In the genomic region with DNA sequence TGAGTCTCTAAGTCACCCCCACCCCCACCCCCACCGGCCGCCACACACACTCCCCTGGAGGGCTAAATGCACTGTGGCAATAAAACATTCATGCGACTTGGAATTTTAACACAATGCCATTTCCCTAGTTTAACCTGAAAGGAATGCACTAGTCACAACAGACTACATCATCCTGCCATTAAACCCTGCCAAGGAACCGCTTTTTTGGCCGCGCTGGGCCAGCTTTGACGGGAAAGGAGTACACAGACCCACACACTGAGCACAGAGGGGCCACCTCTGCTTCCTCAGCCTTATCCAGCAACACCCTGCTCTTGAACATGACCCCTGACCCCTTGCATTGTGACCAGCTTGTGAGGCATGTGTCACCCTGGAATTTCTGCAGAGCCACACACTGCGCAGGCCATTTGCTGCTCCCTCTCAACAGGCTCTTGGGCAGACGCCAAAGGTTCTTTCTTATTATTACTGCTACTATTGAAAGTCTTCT, we compare ENCODE assay signal across 7 cellular contexts.
DNase-seq lines count a peak whose midpoint lies in the region; ATAC-seq and TF ChIP-seq lines count a peak whose summit lies in the region.

No MANE protein-coding gene starts in this region.

- H3K4me3 ChIP-seq in cardiac fibroblast (replicated peaks in 1 of 2; ENCODE audit: low read depth in 2 of 2, low read length in 2 of 2) = peak overlapping the region; percentile 0 to 60
- H3K4me3 ChIP-seq in kidney epithelial cell (ENCODE audit: low read depth, low read length) = no peak overlapping the region
- H3K4me3 ChIP-seq in thoracic aorta = peak overlapping the region; percentile 73

- H3K27me3 ChIP-seq in kidney epithelial cell (ENCODE audit: control insufficient read depth, insufficient read depth, low read length) (no peaks in the 10 kb centered on the region), thoracic aorta (replicated peaks; ENCODE audit: insufficient read depth) (no peaks in the 10 kb centered on the region)

- H3K9me3 ChIP-seq in thoracic aorta = no peaks in the 10 kb centered on the region

- ATAC-seq in thoracic aorta (ENCODE audit: insufficient number of reproducible peaks, low FRiP score, low read depth) = peak; percentile 97
- ATAC-seq in GM21529 (IDR thresholded peaks at IDR 0.05; ENCODE audit: unreplicated experiment) = no peak
- ATAC-seq in HG03439 (IDR thresholded peaks at IDR 0.05; ENCODE audit: unreplicated experiment) = no peak
- no peak for ATAC-seq in HG02571 (IDR thresholded peaks at IDR 0.05; ENCODE audit: unreplicated experiment)

- peaks cover 21 to 57% of the 10 kb centered on the region in 2 donors for H3K4me1 ChIP-seq in thoracic aorta (ENCODE audit: control insufficient read depth in 1 of 2, low read depth in 2 of 2)

- DNase-seq in cardiac fibroblast (ENCODE audit: low read depth in 2 of 2) = peak; percentile 99 to 100
- peak; percentile 98 for DNase-seq in kidney epithelial cell (ENCODE audit: low read depth)
- DNase-seq in thoracic aorta (ENCODE audit: low spot score) = peak; percentile 93

- TF ChIP-seq RAD21 in Ishikawa (IDR thresholded peaks at IDR 0.05; ENCODE audit: low read depth) = peak; percentile 37

- no peaks in the 10 kb centered on the region for H3K36me3 ChIP-seq in kidney epithelial cell (ENCODE audit: control insufficient read depth, insufficient read depth, low read length)
- H3K36me3 ChIP-seq in thoracic aorta = no peaks in the 10 kb centered on the region

- no peak for TF ChIP-seq CTCF in cardiac fibroblast (IDR thresholded peaks at IDR 0.05; ENCODE audit: low read depth, low read length)
- no peak for TF ChIP-seq CTCF in kidney epithelial cell (IDR thresholded peaks at IDR 0.05; ENCODE audit: insufficient read depth, low read length, poor library complexity, severe bottlenecking)
- TF ChIP-seq CTCF in thoracic aorta (IDR thresholded peaks at IDR 0.05) = no peak

- H3K27ac ChIP-seq in thoracic aorta = peak overlapping the region; percentile 90 to 94

- TF ChIP-seq EP300 in Ishikawa (IDR thresholded peaks at IDR 0.05; ENCODE audit: borderline replicate concordance) = peak; percentile 97

TF ChIP-seq in Ishikawa, 13 proteins besides CTCF, POLR2A, EP300 and RAD21:
- TF ChIP-seq EGR1 (IDR thresholded peaks at IDR 0.05) (no peak), REST (IDR thresholded peaks at IDR 0.05; ENCODE audit: low read depth) (no peak), TCF12 (IDR thresholded peaks at IDR 0.05; ENCODE audit: low read depth) (peak; percentile 97), NFIC (IDR thresholded peaks at IDR 0.05) (peak; percentile 96), ZBTB7A (IDR thresholded peaks at IDR 0.05; ENCODE audit: low read depth) (peak; percentile 27; the same call in 1 of the 2 replicates), YY1 (IDR thresholded peaks at IDR 0.05; ENCODE audit: low read depth) (0 out of 2 replicates have a peak, but pooled peaks have one; percentile 31), TAF1 (IDR thresholded peaks at IDR 0.05; ENCODE audit: low read depth) (no peak), CEBPB (IDR thresholded peaks at IDR 0.05) (peak; percentile 53; the same call in 1 of the 2 replicates), CREB1 (IDR thresholded peaks at IDR 0.05; ENCODE audit: low read depth) (peak; percentile 39; the same call in 1 of the 2 replicates), TEAD4 (IDR thresholded peaks at IDR 0.05) (peak; percentile 96), FOXM1 (IDR thresholded peaks at IDR 0.05; ENCODE audit: borderline replicate concordance, low read depth) (peak; percentile 92)
- TF ChIP-seq, protein P1, sequence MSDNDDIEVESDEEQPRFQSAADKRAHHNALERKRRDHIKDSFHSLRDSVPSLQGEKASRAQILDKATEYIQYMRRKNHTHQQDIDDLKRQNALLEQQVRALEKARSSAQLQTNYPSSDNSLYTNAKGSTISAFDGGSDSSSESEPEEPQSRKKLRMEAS (IDR thresholded peaks at IDR 0.05) = peak; percentile 66
- TF ChIP-seq, protein P2, sequence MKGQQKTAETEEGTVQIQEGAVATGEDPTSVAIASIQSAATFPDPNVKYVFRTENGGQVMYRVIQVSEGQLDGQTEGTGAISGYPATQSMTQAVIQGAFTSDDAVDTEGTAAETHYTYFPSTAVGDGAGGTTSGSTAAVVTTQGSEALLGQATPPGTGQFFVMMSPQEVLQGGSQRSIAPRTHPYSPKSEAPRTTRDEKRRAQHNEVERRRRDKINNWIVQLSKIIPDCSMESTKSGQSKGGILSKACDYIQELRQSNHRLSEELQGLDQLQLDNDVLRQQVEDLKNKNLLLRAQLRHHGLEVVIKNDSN (IDR thresholded peaks at IDR 0.05) = peak; percentile 56
